In genomic region chr14:40954448-40955138, GRCh38 we compare ENCODE assay signal across 8 cellular contexts.
DNase-seq lines count a peak whose midpoint lies in the region; ATAC-seq, FAIRE-seq and TF ChIP-seq lines count a peak whose summit lies in the region.
"Not testable (repeated sequence)": the region's sequence is repeated elsewhere in the genome, so short reads cannot be mapped to it uniquely, and the experiment has no call there.

No MANE protein-coding gene starts in this region.

- H3K79me2 ChIP-seq in HepG2 (ENCODE audit: insufficient read depth, low read length): not testable (repeated sequence)

- TF ChIP-seq POLR2A in HepG2 (IDR thresholded peaks at IDR 0.05; ENCODE audit: insufficient read depth in 1 of 2, low read depth in 2 of 2, low read length in 2 of 2): not testable (repeated sequence)

- H3K9me3 Mint-ChIP-seq in CD4-positive, alpha-beta T cell: not testable (repeated sequence)
- H3K9me3 Mint-ChIP-seq in brain (peaks cover 7 to 40% (median 36%) of the 10 kb centered on the region in 5 experiments), glutamatergic neuron (ENCODE audit: unreplicated experiment) (peaks cover 15% of the 10 kb centered on the region)

- peak overlapping the region; percentile 88 for H3K9ac ChIP-seq in HUES64 (ENCODE audit: low read depth, low read length)
- not testable (repeated sequence) for H3K9ac ChIP-seq in HepG2 (ENCODE audit: insufficient read depth, low read depth, low read length)

- not testable (repeated sequence) for H3K9me3 ChIP-seq in CD4-positive, alpha-beta T cell (ENCODE audit: control insufficient read depth, low read length); T-helper 17 cell (ENCODE audit: control insufficient read depth, low read length, poor library complexity, severe bottlenecking)
- H3K9me3 ChIP-seq in HUES64 (ENCODE audit: insufficient read depth, low read depth, low read length) (peaks cover 18% of the 10 kb centered on the region), HepG2 (ENCODE audit: low read length) (peaks cover 48% of the 10 kb centered on the region), neuron (ENCODE audit: low read length) (peaks cover 20% of the 10 kb centered on the region)

- WGBS in HUES64: 4% methylated on average over 34 of the region's 34 CpGs
- WGBS in HepG2 (ENCODE audit: low lambda C conversion rate): 66% methylated on average over 34 of the region's 34 CpGs

- TF ChIP-seq EP300 in HepG2 (IDR thresholded peaks at IDR 0.05; ENCODE audit: low read depth in 2 of 2, low read length in 2 of 2); HepG2 (CRISPR knock-in tag; IDR thresholded peaks at IDR 0.05; ENCODE audit: borderline replicate concordance): not testable (repeated sequence)

- not testable (repeated sequence) for FAIRE-seq in HepG2 (lab: Jason Lieb, UNC)

- CTCF ChIA-PET in CD4-positive, alpha-beta T cell (lab: Charles Lee); HepG2 (lab: Yijun Ruan, JAX; ENCODE audit: low intra/inter-chr PET ratio, low total read pairs): not testable (repeated sequence)

- not testable (repeated sequence) for H4K20me1 ChIP-seq in HepG2 (ENCODE audit: insufficient read depth, low read length)

- H3K4me1 Mint-ChIP-seq in CD4-positive, alpha-beta T cell (ENCODE audit: low read depth); T-helper 17 cell; glutamatergic neuron (ENCODE audit: low read depth, unreplicated experiment): not testable (repeated sequence)
- H3K4me1 Mint-ChIP-seq in brain: peaks cover 29% of the 10 kb centered on the region

- not testable (repeated sequence) for H3K4me2 ChIP-seq in HepG2 (ENCODE audit: low read depth, low read length)

- POLR2A ChIA-PET in CD4-positive, alpha-beta T cell (lab: Charles Lee); HepG2 (lab: Yijun Ruan, JAX): not testable (repeated sequence)

- peaks cover 20% of the 10 kb centered on the region for H3K36me3 ChIP-seq in HUES64 (ENCODE audit: insufficient read depth, low read length)
- not testable (repeated sequence) for H3K36me3 ChIP-seq in HepG2 (replicated peaks in 1 of 2; ENCODE audit: control insufficient read depth in 1 of 2, insufficient read depth in 2 of 2, low read length in 2 of 2)
- peaks cover 13% of the 10 kb centered on the region for H3K36me3 ChIP-seq in neuron (ENCODE audit: insufficient read depth, low read length)

- ATAC-seq in CD4-positive, alpha-beta T cell (ENCODE audit: poor library complexity); T-helper 17 cell; HepG2: not testable (repeated sequence)

- TF ChIP-seq RAD21 in HepG2 (CRISPR knock-in tag; IDR thresholded peaks at IDR 0.05): not testable (repeated sequence)

- not testable (repeated sequence) for H3K27me3 ChIP-seq in CD4-positive, alpha-beta T cell (ENCODE audit: control insufficient read depth, insufficient read depth, low read length); HUES64 (ENCODE audit: insufficient read depth, low read length); HepG2 (ENCODE audit: control insufficient read depth in 1 of 2, insufficient read depth in 2 of 2, low read length in 2 of 2); neuron (ENCODE audit: insufficient read depth, low read length)

- intact Hi-C loops in CD4-positive, alpha-beta T cell (cut with DNase I, micrococcal nuclease); HepG2 (cut with micrococcal nuclease; ENCODE audit: unreplicated experiment): not testable (repeated sequence)

- H3K27me3 Mint-ChIP-seq in CD4-positive, alpha-beta T cell; T-helper 17 cell; glutamatergic neuron (ENCODE audit: unreplicated experiment): not testable (repeated sequence)
- peaks cover 11% of the 10 kb centered on the region for H3K27me3 Mint-ChIP-seq in brain

- in situ Hi-C loops in HepG2 (cut with HindIII; ENCODE audit: extremely low pct_ligation_motif_present, low pct_unique_long_range_greater_than_20kb): not testable (repeated sequence)

- not testable (repeated sequence) for DNase-seq in CD4-positive, alpha-beta T cell; T-helper 17 cell; HepG2 (ENCODE audit: low spot score)
- DNase-seq in NCI-H526 treated with DMSO at 0.1 percent for 48 hours (lab: John Stamatoyannopoulos, UW) (peak; percentile 14), glutamatergic neuron (peak; percentile 21)

- not testable (repeated sequence) for H3K36me3 Mint-ChIP-seq in CD4-positive, alpha-beta T cell (ENCODE audit: low read depth); T-helper 17 cell (ENCODE audit: low read depth)
- H3K36me3 Mint-ChIP-seq in brain (peaks cover 34% of the 10 kb centered on the region), glutamatergic neuron (ENCODE audit: unreplicated experiment) (peaks cover 27% of the 10 kb centered on the region)

- not testable (repeated sequence) for BruUV-seq in HepG2 (replicated peaks; lab: Mats Ljungman, UMichigan)

- H3K27ac ChIP-seq in CD4-positive, alpha-beta T cell (ENCODE audit: low read depth, low read length); HepG2 (ENCODE audit: extremely low read length, insufficient read depth, low read length): not testable (repeated sequence)
- H3K27ac ChIP-seq in HUES64 (ENCODE audit: low read depth, low read length): peak overlapping the region; percentile 68

- H3K4me1 ChIP-seq in HUES64 (ENCODE audit: insufficient read depth, low read length); HepG2 (ENCODE audit: insufficient read depth, low read length); neuron (ENCODE audit: insufficient read depth, low read length): not testable (repeated sequence)

- H3K4me3 ChIP-seq in HUES64 (ENCODE audit: low read length) (peak overlapping the region; percentile 89), neuron (ENCODE audit: low read length) (peak overlapping the region; percentile 94)
- H3K4me3 ChIP-seq in HepG2 (replicated peaks in 1 of 3; ENCODE audit: insufficient read depth in 1 of 3, low read depth in 2 of 3, low read length in 3 of 3): not testable (repeated sequence)

- H3K4me3 Mint-ChIP-seq in CD4-positive, alpha-beta T cell: peak overlapping the region; percentile 42
- H3K4me3 Mint-ChIP-seq in T-helper 17 cell (peak overlapping the region; percentile 16), brain (peak overlapping the region; percentile 91 to 100 (median 99)), glutamatergic neuron (ENCODE audit: unreplicated experiment) (peak overlapping the region; percentile 95)

- not testable (repeated sequence) for TF ChIP-seq CTCF in CD4-positive, alpha-beta T cell (IDR thresholded peaks at IDR 0.05); brain (conservative IDR thresholded peaks at IDR 0.05); glutamatergic neuron (IDR thresholded peaks at IDR 0.05; ENCODE audit: partially characterized antibody, unreplicated experiment); HepG2 (CRISPR knock-in tag; IDR thresholded peaks at IDR 0.05)

- not testable (repeated sequence) for H3K27ac Mint-ChIP-seq in CD4-positive, alpha-beta T cell; T-helper 17 cell
- peak overlapping the region; percentile 95 to 100 (median 100) for H3K27ac Mint-ChIP-seq in brain
- H3K27ac Mint-ChIP-seq in glutamatergic neuron (ENCODE audit: unreplicated experiment): peak overlapping the region; percentile 99

- H2AFZ ChIP-seq in HepG2 (ENCODE audit: low read length): not testable (repeated sequence)
- H2AFZ ChIP-seq in neuron (ENCODE audit: low read depth, low read length): peak overlapping the region; percentile 82

TF ChIP-seq in HepG2, 621 proteins besides CTCF, POLR2A, EP300 and RAD21:
- peak; percentile 23; the same call in 1 of the 2 replicates for TF ChIP-seq ZNF281 (CRISPR knock-in tag; IDR thresholded peaks at IDR 0.05; ENCODE audit: borderline replicate concordance)

Comparison
In these comparisons a context has a peak if more than half of its experiments do, and no peak if none do; other contexts are left out.
1. H3K4me3 Mint-ChIP-seq: peak in every context shown above with its lines; median percentile 99 in brain; 95 in glutamatergic neuron; 42 in CD4-positive, alpha-beta T cell; 16 in T-helper 17 cell.